In the genomic region with DNA sequence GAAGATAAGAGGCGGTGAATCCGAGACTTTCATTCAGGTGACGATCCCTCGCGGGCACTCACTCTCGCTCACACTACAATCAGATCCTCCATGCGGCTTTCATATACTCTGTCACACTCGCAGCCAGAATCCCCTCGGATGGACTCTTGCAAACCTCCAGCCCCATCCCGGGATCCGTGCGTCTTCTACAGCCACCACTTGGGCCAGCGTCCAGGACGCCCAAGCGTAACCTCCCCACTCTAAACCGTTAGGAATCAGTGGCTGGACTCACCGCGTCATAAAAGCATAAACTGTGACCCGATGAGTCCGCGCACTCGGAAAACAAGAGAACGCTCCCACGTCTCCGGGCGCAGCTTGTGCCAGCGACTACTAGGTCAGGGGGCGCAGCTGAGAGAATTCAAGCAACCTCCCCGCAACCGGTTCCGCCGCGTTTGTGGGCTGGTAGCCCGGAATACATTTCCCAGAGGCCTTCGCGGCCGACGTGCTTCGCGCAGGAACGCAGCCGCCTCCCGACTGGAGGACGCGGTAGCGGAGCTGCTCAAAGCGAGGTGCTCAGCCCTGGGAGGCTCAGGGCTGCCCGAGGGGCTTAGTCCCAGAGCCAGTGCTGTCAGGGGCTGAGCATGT, we compare ENCODE assay signal across 8 cellular contexts.
DNase-seq lines count a peak whose midpoint lies in the region; ATAC-seq and TF ChIP-seq lines count a peak whose summit lies in the region.

No MANE protein-coding gene starts in this region.

- H3K27me3 ChIP-seq in HAP-1 (ENCODE audit: low read depth): no peaks in the 10 kb centered on the region

- H3K4me3 ChIP-seq in epithelial cell of esophagus (ENCODE audit: low read length): peak overlapping the region; percentile 47
- H3K4me3 ChIP-seq in HAP-1: no peak overlapping the region

- peak; percentile 34 for DNase-seq in GM04503 (ENCODE audit: low read depth)
- peak; percentile 91 to 96 for DNase-seq in NCI-H524 (lab: John Stamatoyannopoulos, UW)
- peak; percentile 70 for DNase-seq in activated T-cell treated with anti-CD3 and anti-CD28 coated beads for 48 hours (ENCODE audit: low read depth)
- peak; percentile 57 for DNase-seq in epithelial cell of esophagus (ENCODE audit: low read depth)
- peak; percentile 89 for DNase-seq in midbrain (lab: John Stamatoyannopoulos, UW)
- DNase-seq in stimulated activated CD8-positive, alpha-beta memory T cell treated with anti-CD3 and anti-CD28 coated beads, Interleukin-12 subunit alpha, Interleukin-12 subunit beta, amount 100 ng/mL, for 4 hours (ENCODE audit: low read depth): peak; percentile 66
- DNase-seq in HAP-1 (ENCODE audit: low spot score in 2 of 2): no peak

- in situ Hi-C loops in HAP-1 (cut with MboI; ENCODE audit: low sequenced_read_pairs): no loop called here

- no peaks in the 10 kb centered on the region; the same call in 1 of the 2 replicates for H3K9me3 ChIP-seq in HAP-1

- no peaks in the 10 kb centered on the region for H3K4me1 ChIP-seq in HAP-1

- no peaks in the 10 kb centered on the region for H3K36me3 ChIP-seq in HAP-1 (replicated peaks)

- ATAC-seq in GM18909 (IDR thresholded peaks at IDR 0.05; ENCODE audit: poor library complexity, unreplicated experiment): no peak

- TF ChIP-seq CTCF in epithelial cell of esophagus (IDR thresholded peaks at IDR 0.05; ENCODE audit: insufficient read depth, low read depth, low read length, missing control alignments): no peak

Comparison
In these comparisons a context has a peak if more than half of its experiments do, and no peak if none do; other contexts are left out.
1. DNase-seq: peak in GM04503 (single experiment), NCI-H524 (2 of 2), activated T-cell treated with anti-CD3 and anti-CD28 coated beads for 48 hours (single experiment), epithelial cell of esophagus (single experiment), midbrain (single experiment) and stimulated activated CD8-positive, alpha-beta memory T cell treated with anti-CD3 and anti-CD28 coated beads, Interleukin-12 subunit alpha, Interleukin-12 subunit beta, amount 100 ng/mL, for 4 hours (single experiment); none in HAP-1 (0 of 2).